ENCODE assay signal across 13 cellular contexts in the genomic region with DNA sequence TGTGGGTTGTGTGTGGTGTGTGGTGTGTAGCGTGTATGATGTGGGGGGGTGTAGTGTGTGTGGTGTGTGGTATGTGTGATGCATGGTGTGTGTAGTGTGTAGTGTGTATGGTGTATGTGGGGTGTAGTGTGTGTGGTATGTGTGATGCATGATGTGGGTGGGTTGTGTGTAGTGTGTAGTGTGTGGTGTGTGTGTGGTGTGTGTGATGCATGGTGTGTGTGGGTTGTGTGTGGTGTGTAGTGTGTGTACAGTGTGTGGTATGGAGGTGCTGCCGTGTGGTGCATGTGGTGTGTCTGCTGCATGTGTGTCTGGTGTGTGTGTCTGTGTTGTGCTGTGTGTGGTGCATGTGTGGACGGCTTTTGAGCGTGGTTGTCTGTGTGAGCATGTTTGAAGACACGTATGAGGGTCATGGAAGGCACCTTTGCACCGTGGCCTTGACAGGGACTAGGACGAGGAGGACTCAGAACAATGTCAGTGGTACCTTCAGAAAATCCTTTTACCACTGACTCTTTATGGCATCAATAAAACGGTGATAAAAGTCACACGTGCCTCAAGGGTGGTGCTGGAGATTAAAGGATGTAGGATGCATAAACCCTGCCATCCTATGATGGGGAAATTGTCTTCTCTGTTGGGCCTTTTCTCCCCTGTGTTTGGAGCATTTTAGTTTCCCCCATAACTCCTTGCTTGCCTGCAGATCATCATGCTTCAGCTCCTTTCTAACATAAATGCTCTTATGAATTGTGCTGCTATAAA.
"Had no signal": no experiment of that assay in that cellular context is flagged by ENCODE, and none has a peak within 500 bp of the region (broad histone marks: within the 10 kb centered on the region; RNA-seq: fewer than 3 reads in every experiment).

No MANE protein-coding gene starts in this region.

- H3K27me3 ChIP-seq: body of pancreas, neural progenitor cell, tibial nerve had no signal

- H3K4me3 Mint-ChIP-seq: activated CD4-positive, alpha-beta T cell treated with anti-CD3 and anti-CD28 coated beads, Interleukin-2, amount 10 ng/mL, durations not matched to agents 7 days and 5 days; activated naive CD4-positive, alpha-beta T cell treated with anti-CD3 and anti-CD28 coated beads, Interleukin-2, amount 50 U/mL, for 24 hours; mesothelial cell of epicardium; neural progenitor cell; stimulated activated effector memory CD8-positive, alpha-beta T cell treated with anti-CD3 and anti-CD28 coated beads, Interleukin-12 subunit alpha, Interleukin-12 subunit beta, amount 100 ng/mL, for 72 hours had no signal

- H3K27ac Mint-ChIP-seq: activated CD4-positive, alpha-beta T cell treated with anti-CD3 and anti-CD28 coated beads, Interleukin-2, amount 10 ng/mL, durations not matched to agents 7 days and 5 days; activated naive CD4-positive, alpha-beta T cell treated with anti-CD3 and anti-CD28 coated beads, Interleukin-2, amount 50 U/mL, for 24 hours; activated T-helper 2 cell treated with anti-CD3 and anti-CD28 coated beads, Interferon-gamma antibody, Interleukin-2, Interleukin-4, amounts not matched to agents 10 μg/mL and 5 μg/mL and 100 μg/mL, durations not matched to agents 14 hours and 24 hours and 36 hours; neural progenitor cell; stimulated activated effector memory CD8-positive, alpha-beta T cell treated with anti-CD3 and anti-CD28 coated beads, Interleukin-12 subunit alpha, Interleukin-12 subunit beta, amount 100 ng/mL, for 72 hours had no signal

- H3K36me3 Mint-ChIP-seq: activated naive CD4-positive, alpha-beta T cell treated with anti-CD3 and anti-CD28 coated beads, Interleukin-2, amount 50 U/mL, for 24 hours; mesothelial cell of epicardium; neural progenitor cell; stimulated activated effector memory CD8-positive, alpha-beta T cell treated with anti-CD3 and anti-CD28 coated beads, Interleukin-12 subunit alpha, Interleukin-12 subunit beta, amount 100 ng/mL, for 72 hours had no signal

- H2AFZ ChIP-seq: neural progenitor cell, parathyroid adenoma had no signal

- H3K9me3 ChIP-seq: body of pancreas, tibial nerve had no signal

- H3K36me3 ChIP-seq: neural progenitor cell, tibial nerve had no signal

- H3K9ac ChIP-seq: neural progenitor cell, parathyroid adenoma had no signal

- H3K27me3 Mint-ChIP-seq: activated CD4-positive, alpha-beta T cell treated with anti-CD3 and anti-CD28 coated beads, Interleukin-2, amount 10 ng/mL, durations not matched to agents 7 days and 5 days had no signal

- FAIRE-seq: kidney, TTC549 had no signal

- H3K4me1 Mint-ChIP-seq: activated CD4-positive, alpha-beta T cell treated with anti-CD3 and anti-CD28 coated beads, Interleukin-2, amount 10 ng/mL, durations not matched to agents 7 days and 5 days; activated naive CD4-positive, alpha-beta T cell treated with anti-CD3 and anti-CD28 coated beads, Interleukin-2, amount 50 U/mL, for 24 hours; stimulated activated effector memory CD8-positive, alpha-beta T cell treated with anti-CD3 and anti-CD28 coated beads, Interleukin-12 subunit alpha, Interleukin-12 subunit beta, amount 100 ng/mL, for 72 hours had no signal

- H3K4me2 ChIP-seq: neural progenitor cell had no signal

- DNase-seq: activated CD4-positive, alpha-beta T cell treated with anti-CD3 and anti-CD28 coated beads, Interleukin-2, amount 10 ng/mL, durations not matched to agents 7 days and 5 days; activated CD4-positive, CD25-positive, alpha-beta regulatory T cell; body of pancreas; dermis blood vessel endothelial cell; kidney had no signal

- H3K79me2 ChIP-seq: parathyroid adenoma had no signal

- H3K4me3 ChIP-seq: body of pancreas, neural progenitor cell, tibial nerve had no signal

- H3K27ac ChIP-seq: body of pancreas, neural progenitor cell, parathyroid adenoma, tibial nerve had no signal

- H3K9me3 Mint-ChIP-seq: activated CD4-positive, alpha-beta T cell treated with anti-CD3 and anti-CD28 coated beads, Interleukin-2, amount 10 ng/mL, durations not matched to agents 7 days and 5 days; activated naive CD4-positive, alpha-beta T cell treated with anti-CD3 and anti-CD28 coated beads, Interleukin-2, amount 50 U/mL, for 24 hours; activated T-helper 2 cell treated with anti-CD3 and anti-CD28 coated beads, Interferon-gamma antibody, Interleukin-2, Interleukin-4, amounts not matched to agents 10 μg/mL and 5 μg/mL and 100 μg/mL, durations not matched to agents 14 hours and 24 hours and 36 hours; neural progenitor cell; stimulated activated effector memory CD8-positive, alpha-beta T cell treated with anti-CD3 and anti-CD28 coated beads, Interleukin-12 subunit alpha, Interleukin-12 subunit beta, amount 100 ng/mL, for 72 hours had no signal

- ATAC-seq: body of pancreas; stimulated activated effector memory CD8-positive, alpha-beta T cell treated with anti-CD3 and anti-CD28 coated beads, Interleukin-12 subunit alpha, Interleukin-12 subunit beta, amount 100 ng/mL, for 72 hours had no signal

- H3K4me1 ChIP-seq: neural progenitor cell, tibial nerve had no signal
